ENCODE assay signal across 2 cellular contexts in genomic region chr4:77921701-77922100, GRCh38.
TF ChIP-seq lines count a peak whose summit lies in the region.

No MANE protein-coding gene starts in this region.

TF ChIP-seq in A549, 52 proteins besides CTCF, POLR2A, EP300 and RAD21 (continued from another document):
- TF ChIP-seq FOSL2 (IDR thresholded peaks at IDR 0.05) (peak; percentile 81), FOSL2 (CRISPR knock-in tag; IDR thresholded peaks at IDR 0.05) (peak; percentile 95), SMC3 (IDR thresholded peaks at IDR 0.05) (no peak), BHLHE40 (IDR thresholded peaks at IDR 0.05; ENCODE audit: low read depth, low read length) (no peak), CBX2 (IDR thresholded peaks at IDR 0.05; ENCODE audit: borderline replicate concordance, low read depth) (no peak), MYC (IDR thresholded peaks at IDR 0.05; ENCODE audit: borderline replicate concordance, low read length) (no peak), JUN (IDR thresholded peaks at IDR 0.05) (0 out of 5 replicates have a peak, but pooled peaks of 1 of the 2 experiments have one; percentile 24), FOXS1 (CRISPR knock-in tag; IDR thresholded peaks at IDR 0.05) (no peak), HOXA7 (CRISPR knock-in tag; IDR thresholded peaks at IDR 0.05) (no peak), GATA3 (IDR thresholded peaks at IDR 0.05; ENCODE audit: borderline replicate concordance) (peak; percentile 55; the same call in 1 of the 2 replicates)
TF ChIP-seq in A549: peak in this region for 5.

TF ChIP-seq in HCT116, 20 proteins besides CTCF, POLR2A, EP300 and RAD21 (continued from another document):
- peak; percentile 98 for TF ChIP-seq FOSL1 (IDR thresholded peaks at IDR 0.05; ENCODE audit: low read depth)
- peak; percentile 93 for TF ChIP-seq SP1 (IDR thresholded peaks at IDR 0.05; ENCODE audit: low read depth)
- TF ChIP-seq CEBPB (IDR thresholded peaks at IDR 0.05; ENCODE audit: low read depth) = peak; percentile 85
- TF ChIP-seq YY1 (IDR thresholded peaks at IDR 0.05; ENCODE audit: extremely low read depth, insufficient replicate concordance, low read depth, low read length) = no peak
- no peak for TF ChIP-seq ZNF274 (IDR thresholded peaks at IDR 0.05; ENCODE audit: low read depth, low read length)
- TF ChIP-seq ZBTB33 (IDR thresholded peaks at IDR 0.05; ENCODE audit: extremely low read depth, insufficient replicate concordance, low read length) = no peak
- peak; percentile 52; the same call in 1 of the 2 replicates for TF ChIP-seq POLR2AphosphoS5 (IDR thresholded peaks at IDR 0.05; ENCODE audit: low read depth, low read length)
- no peak for TF ChIP-seq TCF7L2 (IDR thresholded peaks at IDR 0.05; ENCODE audit: borderline replicate concordance, extremely low read depth, insufficient read depth, insufficient read length)
- peak; percentile 74; the same call in 1 of the 2 replicates for TF ChIP-seq ATF3 (IDR thresholded peaks at IDR 0.05)
- peak; percentile 88 for TF ChIP-seq CBX3 (IDR thresholded peaks at IDR 0.05; ENCODE audit: low read depth)
- TF ChIP-seq REST (IDR thresholded peaks at IDR 0.05; ENCODE audit: low read depth) = no peak
- TF ChIP-seq EZH2phosphoT487 (IDR thresholded peaks at IDR 0.05; ENCODE audit: borderline replicate concordance) = no peak
TF ChIP-seq in HCT116: peak in this region for 12.
